14 cellular contexts compared by ENCODE assay signal in genomic region chr9:35569206-35569605, GRCh38. TPM values are rescaled to one million over a fixed set of nuclear protein-coding genes. Genes with fewer than 3 reads are reported as not detected.
A peak's percentile ranks its signal among the peaks of the same experiment; 100 is the strongest.
DNase-seq lines count a peak whose midpoint lies in the region; ATAC-seq and TF ChIP-seq lines count a peak whose summit lies in the region.
"Had no signal": no experiment of that assay in that cellular context is flagged by ENCODE, and none has a peak within 500 bp of the region (broad histone marks: within the 10 kb centered on the region; RNA-seq: fewer than 3 reads in every experiment).

No MANE protein-coding gene starts in this region.

- H3K27me3 Mint-ChIP-seq in activated naive CD8-positive, alpha-beta T cell treated with anti-CD3 and anti-CD28 coated beads, Interleukin-2, amount 50 U/mL, for 24 hours: no peaks in the 10 kb centered on the region

- peaks cover 42% of the 10 kb centered on the region for H3K4me1 Mint-ChIP-seq in activated naive CD8-positive, alpha-beta T cell treated with anti-CD3 and anti-CD28 coated beads, Interleukin-2, amount 50 U/mL, for 24 hours

- no peak overlapping the region for H3K27ac ChIP-seq in upper lobe of left lung
- H3K27ac ChIP-seq: C4-2B had no signal

- peak overlapping the region; percentile 96 for H3K27ac Mint-ChIP-seq in activated naive CD8-positive, alpha-beta T cell treated with anti-CD3 and anti-CD28 coated beads, Interleukin-2, amount 50 U/mL, for 24 hours

- H3K9me3 ChIP-seq in upper lobe of left lung: no peaks in the 10 kb centered on the region

- no peak overlapping the region for H3K4me3 ChIP-seq in upper lobe of left lung

- H3K36me3 Mint-ChIP-seq in activated naive CD8-positive, alpha-beta T cell treated with anti-CD3 and anti-CD28 coated beads, Interleukin-2, amount 50 U/mL, for 24 hours (ENCODE audit: low read depth): peaks cover 5% of the 10 kb centered on the region

- ATAC-seq in GM18498 (IDR thresholded peaks at IDR 0.05; ENCODE audit: unreplicated experiment) (peak; percentile 63), GM21529 (IDR thresholded peaks at IDR 0.05; ENCODE audit: unreplicated experiment) (peak; percentile 65), HG03460 (IDR thresholded peaks at IDR 0.05; ENCODE audit: unreplicated experiment) (peak; percentile 54), upper lobe of left lung (ENCODE audit: low FRiP score in 2 of 2) (no peak)
- no peak for ATAC-seq in activated naive CD8-positive, alpha-beta T cell treated with anti-CD3 and anti-CD28 coated beads, Interleukin-2, amount 50 U/mL, for 24 hours
- ATAC-seq: left ventricle myocardium superior, right cardiac atrium had no signal

- peaks cover under 1 to 5% (median 4%) of the 10 kb centered on the region in 4 donors for H3K4me1 ChIP-seq in upper lobe of left lung

- no peak for DNase-seq in activated naive CD8-positive, alpha-beta T cell treated with anti-CD3 and anti-CD28 coated beads, Interleukin-2, amount 50 U/mL, for 24 hours
- DNase-seq in NCI-H1105 (lab: John Stamatoyannopoulos, UW): no peak
- DNase-seq in UCSD-AML1 (lab: John Stamatoyannopoulos, UW; ENCODE audit: unreplicated experiment): no peak
- no peak for DNase-seq in upper lobe of left lung
- no peak for DNase-seq in activated effector memory CD4-positive, alpha-beta T cell treated with anti-CD3 and anti-CD28 coated beads, Interleukin-2, amount 50 U/mL, for 16 hours
- DNase-seq: activated T-cell treated with anti-CD3 and anti-CD28 coated beads, Interleukin-2, amount 50 U/mL, for 1 hour; EL; left ventricle myocardium superior; nephron progenitor cell; right cardiac atrium had no signal

- no peak overlapping the region for H3K4me3 Mint-ChIP-seq in activated naive CD8-positive, alpha-beta T cell treated with anti-CD3 and anti-CD28 coated beads, Interleukin-2, amount 50 U/mL, for 24 hours
- H3K4me3 Mint-ChIP-seq: nephron progenitor cell had no signal

- TF ChIP-seq CTCF in upper lobe of left lung (IDR thresholded peaks at IDR 0.05): no peak

- WGBS in upper lobe of left lung, 2 donors: 57 to 70% methylated on average over 5 of the region's 5 CpGs

- no peak for TF ChIP-seq EP300 in upper lobe of left lung (IDR thresholded peaks at IDR 0.05)

- no peak for TF ChIP-seq POLR2A in upper lobe of left lung (IDR thresholded peaks at IDR 0.05)

- H3K9me3 Mint-ChIP-seq in activated naive CD8-positive, alpha-beta T cell treated with anti-CD3 and anti-CD28 coated beads, Interleukin-2, amount 50 U/mL, for 24 hours: no peaks in the 10 kb centered on the region
- H3K9me3 Mint-ChIP-seq: nephron progenitor cell had no signal

- H3K27me3 ChIP-seq in upper lobe of left lung: no peaks in the 10 kb centered on the region

- no peaks in the 10 kb centered on the region for H3K36me3 ChIP-seq in upper lobe of left lung

RNA-seq across cellular contexts. Expression of gene TESK1, which starts 35.9 kb away (rescaled TPM):
- total RNA-seq in upper lobe of left lung: 10 to 100 TPM; 36.9 to 61.9 (median 43.6) TPM

RNA-seq across cellular contexts. Expression of gene CD72, which starts 49.0 kb away (rescaled TPM):
- total RNA-seq in upper lobe of left lung: 10 to 100 TPM in 2 of 6 donors, 1 to 10 TPM in 4; 2.5 to 44.0 (median 7.2) TPM

Comparison
In these comparisons a context has a peak if more than half of its experiments do, and no peak if none do; other contexts are left out.
1. ATAC-seq: peak in GM18498 (single experiment), GM21529 (single experiment) and HG03460 (single experiment); none in activated naive CD8-positive, alpha-beta T cell treated with anti-CD3 and anti-CD28 coated beads, Interleukin-2, amount 50 U/mL, for 24 hours (single experiment) and upper lobe of left lung (0 of 2).